In the genomic region with DNA sequence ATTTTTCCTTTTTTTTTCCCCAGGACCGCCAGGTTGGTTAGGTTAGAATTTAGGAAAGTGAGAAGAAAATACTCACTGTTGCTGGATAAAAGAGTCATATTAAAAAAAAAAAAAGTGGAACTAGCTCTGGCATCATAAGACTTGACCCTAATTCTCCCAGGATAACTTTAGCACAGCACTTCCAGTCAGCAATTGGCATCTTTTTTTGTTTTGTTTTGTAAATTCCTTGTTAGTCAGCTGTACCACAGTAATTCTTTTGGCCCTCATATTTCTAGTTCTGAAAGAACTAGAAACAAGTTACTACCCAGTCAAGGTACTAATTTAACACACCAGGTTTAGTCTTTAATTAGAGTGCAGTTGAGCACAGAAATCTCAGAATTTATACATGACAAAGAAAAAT, we compare ENCODE assay signal across 24 cellular contexts.
"Had no signal": no experiment of that assay in that cellular context is flagged by ENCODE, and none has a peak within 500 bp of the region (broad histone marks: within the 10 kb centered on the region; RNA-seq: fewer than 3 reads in every experiment).

No MANE protein-coding gene starts in this region.

- H3K4me3 ChIP-seq: pancreas, prostate gland, right lobe of liver, sigmoid colon, stomach, thoracic aorta, thyroid gland, transverse colon, upper lobe of right lung, uterus had no signal

- H3K4me1 ChIP-seq: pancreas, prostate gland, right lobe of liver, sigmoid colon, stomach, thyroid gland, transverse colon, upper lobe of right lung, uterus had no signal

- H3K27ac ChIP-seq: neutrophil, pancreas, prostate gland, right lobe of liver, sigmoid colon, stomach, thoracic aorta, thyroid gland, transverse colon, upper lobe of right lung, uterus had no signal

- H3K36me3 ChIP-seq: neutrophil, pancreas, prostate gland, right lobe of liver, sigmoid colon, stomach, thoracic aorta, thyroid gland, transverse colon, upper lobe of right lung, uterus had no signal

- H3K9me3 ChIP-seq: neutrophil, pancreas, prostate gland, right lobe of liver, sigmoid colon, stomach, thoracic aorta, thyroid gland, transverse colon, upper lobe of right lung, uterus had no signal

- H3K27me3 ChIP-seq: neutrophil, pancreas, right lobe of liver, sigmoid colon, stomach, thyroid gland, transverse colon, upper lobe of right lung, uterus had no signal

- ATAC-seq: naive thymus-derived CD8-positive, alpha-beta T cell; natural killer cell treated with Interleukin-12 subunit alpha and Interleukin-12 subunit beta and Interleukin-15 and Interleukin-18, amount 100 ng/mL, for 72 hours; pancreas; right cardiac atrium; right lobe of liver; stimulated activated effector memory CD8-positive, alpha-beta T cell treated with anti-CD3 and anti-CD28 coated beads, Interleukin-12 subunit alpha, Interleukin-12 subunit beta, amount 100 ng/mL, for 72 hours; stimulated activated naive B cell treated with anti-CD40 and anti-IgM and Interleukin-4, amounts not matched to agents 10 μg/mL and 1 μg/mL and 100 μg/mL, for 72 hours; upper lobe of right lung had no signal

- DNase-seq: naive thymus-derived CD8-positive, alpha-beta T cell; nephron progenitor cell; nucleus accumbens; pancreas; right cardiac atrium; right lobe of liver; sigmoid colon; small intestine; stimulated activated CD4-positive, alpha-beta T cell treated with anti-CD3 and anti-CD28 coated beads, Interleukin-15, amount 100 ng/mL, for 24 hours; stimulated activated CD4-positive, alpha-beta T cell treated with anti-CD3 and anti-CD28 coated beads, Interleukin-2, amount 100 ng/mL, for 24 hours; stimulated activated CD4-positive, alpha-beta T cell treated with anti-CD3 and anti-CD28 coated beads, Interleukin-2, amount 100 ng/mL, for 48 hours; stimulated activated CD4-positive, alpha-beta T cell treated with anti-CD3 and anti-CD28 coated beads, Interleukin-4, amount 100 ng/mL, for 24 hours; stimulated activated naive B cell treated with anti-CD40 and anti-IgM and Interleukin-4, amounts not matched to agents 10 μg/mL and 1 μg/mL and 100 μg/mL, for 72 hours; stimulated activated naive CD4-positive, alpha-beta T cell treated with Interleukin-2 at 50 U/mL for 16 hours; stomach; thyroid gland; transverse colon; upper lobe of right lung; uterus had no signal
